1 cellular context compared by ENCODE assay signal in the genomic region with DNA sequence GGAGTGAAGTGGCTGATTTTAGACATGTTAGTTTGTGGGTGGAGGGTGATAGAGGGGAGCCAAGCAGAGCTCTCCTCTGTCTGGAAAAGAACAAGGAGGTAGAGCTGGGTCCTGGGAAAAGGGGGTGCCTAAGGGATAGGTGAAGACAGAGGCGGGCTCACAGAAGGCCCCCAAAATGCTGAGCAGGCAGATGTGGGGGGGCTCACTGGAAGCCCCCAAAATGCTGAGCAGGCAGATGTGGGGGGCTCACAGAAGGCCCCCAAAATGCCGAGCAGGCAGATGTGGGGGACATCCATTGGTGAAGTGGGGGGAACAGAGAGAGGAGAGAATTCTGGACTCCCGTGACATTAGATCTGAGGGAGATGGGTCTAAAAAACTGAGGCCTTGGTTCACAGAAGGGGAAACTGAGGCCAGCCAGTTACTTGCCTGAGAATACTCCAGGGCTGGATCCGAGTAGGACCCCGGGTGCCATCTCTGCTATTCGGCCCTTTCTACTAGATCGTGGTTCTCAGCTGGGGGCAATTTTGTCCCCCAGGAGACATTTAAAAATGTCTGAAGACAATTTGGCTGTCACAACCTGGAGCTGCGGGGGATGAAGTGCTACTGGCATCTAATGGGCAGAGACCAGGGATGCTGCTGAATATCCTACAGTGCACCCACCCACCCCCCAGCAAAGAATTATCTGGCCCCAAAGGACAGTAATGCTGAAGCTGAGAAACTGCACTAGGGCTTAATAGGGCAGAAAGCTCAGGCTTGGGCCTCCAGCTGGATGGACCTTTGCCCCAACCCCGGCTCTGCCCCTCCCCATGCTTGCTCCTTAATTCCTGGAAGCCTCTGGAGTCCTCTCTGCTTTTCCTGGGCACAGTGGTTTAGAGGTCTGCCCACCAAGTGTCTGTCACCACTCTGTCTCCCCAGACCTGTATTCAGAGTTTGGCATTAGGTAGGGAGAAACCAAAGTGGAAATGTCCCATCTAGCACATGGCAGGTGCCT.
TF ChIP-seq lines count a peak whose summit lies in the region.

No MANE protein-coding gene starts in this region.

TF ChIP-seq in A549, 52 proteins besides CTCF, POLR2A, EP300 and RAD21:
- no peak for TF ChIP-seq ELK1 (IDR thresholded peaks at IDR 0.05; ENCODE audit: low read depth, low read length)
- TF ChIP-seq MAFK (IDR thresholded peaks at IDR 0.05; ENCODE audit: partially characterized antibody) = peak; percentile 76
